In the genomic region with DNA sequence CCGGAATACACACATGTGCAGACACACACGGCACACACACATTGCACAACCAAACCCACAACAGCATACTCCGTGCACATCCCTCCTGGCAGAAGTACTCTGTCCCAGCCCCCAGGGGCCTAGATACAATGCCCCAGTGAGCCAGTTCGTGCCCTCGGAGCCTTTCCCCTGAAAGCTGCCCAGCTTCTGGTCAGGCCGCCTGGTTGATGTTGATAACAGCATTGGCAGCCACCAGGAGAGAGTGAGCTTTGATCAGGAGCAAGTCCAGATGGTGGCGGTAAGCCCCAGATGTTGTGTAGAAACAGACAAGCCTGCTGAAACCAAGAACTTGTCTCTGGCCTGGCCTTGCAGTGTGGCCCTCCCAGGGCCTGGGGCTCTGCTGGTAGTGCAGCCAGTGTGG, we compare ENCODE assay signal across 24 cellular contexts.
"Had no signal": no experiment of that assay in that cellular context is flagged by ENCODE, and none has a peak within 500 bp of the region (broad histone marks: within the 10 kb centered on the region; RNA-seq: fewer than 3 reads in every experiment).

No MANE protein-coding gene starts in this region.

- H3K36me3 ChIP-seq: colonic mucosa, gastrocnemius medialis, neural progenitor cell, right lobe of liver, tibial artery had no signal

- H3K4me1 ChIP-seq: colonic mucosa, gastrocnemius medialis, parathyroid adenoma, right lobe of liver, testis, tibial artery had no signal

- FAIRE-seq: kidney had no signal

- H2AFZ ChIP-seq: neural progenitor cell, parathyroid adenoma had no signal

- H3K27me3 ChIP-seq: colonic mucosa, neural progenitor cell, right lobe of liver, testis had no signal

- H3K27ac ChIP-seq: colonic mucosa, epithelial cell of prostate, gastrocnemius medialis, neural progenitor cell, parathyroid adenoma, right lobe of liver, testis, tibial artery had no signal

- H3K9ac ChIP-seq: neural progenitor cell, parathyroid adenoma had no signal

- H3K4me3 ChIP-seq: colonic mucosa, gastrocnemius medialis, neural progenitor cell, right lobe of liver, smooth muscle cell, testis, tibial artery had no signal

- ATAC-seq: esophagus mucosa; gastrocnemius medialis; naive thymus-derived CD4-positive, alpha-beta T cell; stimulated activated effector memory CD8-positive, alpha-beta T cell treated with anti-CD3 and anti-CD28 coated beads, Interleukin-12 subunit alpha, Interleukin-12 subunit beta, amount 100 ng/mL, for 72 hours; stimulated activated naive CD8-positive, alpha-beta T cell treated with anti-CD3 and anti-CD28 coated beads, Interleukin-15, Interleukin-2, amounts not matched to agents 100 U/mL and 50 U/mL, for 24 hours had no signal

- H3K4me2 ChIP-seq: neural progenitor cell, smooth muscle cell had no signal

- DNase-seq: colonic mucosa; effector CD8-positive, alpha-beta T cell; endodermal cell; foreskin fibroblast; gastrocnemius medialis; head of caudate nucleus; kidney; mammary epithelial cell; mesendoderm; midbrain; naive thymus-derived CD4-positive, alpha-beta T cell; right lobe of liver; stimulated activated CD4-positive, alpha-beta T cell treated with anti-CD3 and anti-CD28 coated beads, Interleukin-2, amount 100 ng/mL, for 24 hours; stimulated activated CD4-positive, alpha-beta T cell treated with anti-CD3 and anti-CD28 coated beads, Interleukin-4, amount 100 ng/mL, for 24 hours; stimulated activated naive CD8-positive, alpha-beta T cell treated with anti-CD3 and anti-CD28 coated beads, Interleukin-15, Interleukin-2, amounts not matched to agents 100 U/mL and 50 U/mL, for 24 hours; substantia nigra; testis had no signal

- H3K79me2 ChIP-seq: parathyroid adenoma had no signal

- H3K9me3 ChIP-seq: colonic mucosa, gastrocnemius medialis, right lobe of liver, testis, tibial artery had no signal
